In the genomic region with DNA sequence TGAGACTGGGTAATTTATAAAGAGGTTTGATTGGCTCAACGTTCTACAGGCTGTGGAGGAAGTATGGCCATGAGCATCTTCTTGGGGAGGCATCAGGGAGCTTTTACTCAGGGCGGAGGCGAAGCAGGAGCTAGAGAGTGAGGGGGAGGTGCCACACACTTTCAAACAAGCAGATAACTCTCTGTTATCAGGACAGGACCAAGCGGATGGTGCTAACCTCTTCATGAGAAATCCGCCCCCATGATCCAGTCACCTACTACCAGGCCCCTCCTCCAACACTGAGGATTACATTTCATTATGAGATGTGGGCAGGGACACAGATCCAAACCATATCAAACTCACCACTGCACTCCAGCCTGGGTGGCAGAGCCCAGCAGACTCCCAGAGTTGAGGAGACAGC, we compare ENCODE assay signal across 2 cellular contexts.
A peak's percentile ranks its signal among the peaks of the same experiment; 100 is the strongest.
TF ChIP-seq lines count a peak whose summit lies in the region.

No MANE protein-coding gene starts in this region.

TF ChIP-seq in HEK293, 187 proteins besides CTCF, POLR2A, EP300 and RAD21:
- peak; percentile 59 for TF ChIP-seq EGR2 (tag by site-specific recombination; IDR thresholded peaks at IDR 0.05; ENCODE audit: low read depth)
- no peak for TF ChIP-seq ZNF837 (tag by site-specific recombination; IDR thresholded peaks at IDR 0.05)
- no peak for TF ChIP-seq ZNF561 (tag by site-specific recombination; IDR thresholded peaks at IDR 0.05; ENCODE audit: borderline replicate concordance)
TF ChIP-seq in HEK293: peak in this region for 1.

TF ChIP-seq in K562, 482 proteins besides CTCF, POLR2A, EP300 and RAD21 (continues in another document):
- TF ChIP-seq BCL6 (CRISPR knock-in tag; IDR thresholded peaks at IDR 0.05) (no peak), SRSF9 (IDR thresholded peaks at IDR 0.05; ENCODE audit: borderline replicate concordance, low read depth, low read length) (no peak), BCOR (IDR thresholded peaks at IDR 0.05) (no peak), E2F3 (CRISPR knock-in tag; IDR thresholded peaks at IDR 0.05) (no peak), RAD51 (IDR thresholded peaks at IDR 0.05; ENCODE audit: borderline replicate concordance, low read depth) (no peak), ZNF76 (CRISPR knock-in tag; IDR thresholded peaks at IDR 0.05; ENCODE audit: borderline replicate concordance) (no peak), CTBP1 (IDR thresholded peaks at IDR 0.05; ENCODE audit: borderline replicate concordance) (peak; percentile 87), NFIC (IDR thresholded peaks at IDR 0.05) (no peak; the same call in 1 of the 2 replicates), EWSR1 (IDR thresholded peaks at IDR 0.05; ENCODE audit: borderline replicate concordance, low read depth, partially characterized antibody) (no peak), ZNF212 (CRISPR knock-in tag; IDR thresholded peaks at IDR 0.05) (no peak), NUFIP1 (IDR thresholded peaks at IDR 0.05; ENCODE audit: partially characterized antibody) (no peak), CEBPB (tag; IDR thresholded peaks at IDR 0.05) (no peak), NFXL1 (CRISPR knock-in tag; IDR thresholded peaks at IDR 0.05) (no peak), ZNF699 (CRISPR knock-in tag; IDR thresholded peaks at IDR 0.05; ENCODE audit: insufficient replicate concordance) (no peak), TEAD2 (tag; IDR thresholded peaks at IDR 0.05) (no peak), CREM (IDR thresholded peaks at IDR 0.05; ENCODE audit: low read depth) (peak; percentile 55; the same call in 1 of the 2 replicates), WHSC1 (IDR thresholded peaks at IDR 0.05; ENCODE audit: low read length) (no peak), ZNF224 (CRISPR knock-in tag; IDR thresholded peaks at IDR 0.05) (no peak), ZNF282 (CRISPR knock-in tag; IDR thresholded peaks at IDR 0.05) (no peak), HSF4 (CRISPR knock-in tag; IDR thresholded peaks at IDR 0.05; ENCODE audit: borderline replicate concordance) (no peak), SREBF2 (CRISPR knock-in tag; IDR thresholded peaks at IDR 0.05) (no peak), GTF2B (IDR thresholded peaks at IDR 0.05; ENCODE audit: extremely low read depth, insufficient read length) (no peak), BCLAF1 (IDR thresholded peaks at IDR 0.05; ENCODE audit: borderline replicate concordance in 1 of 2, control insufficient read depth in 1 of 2, low read depth in 2 of 2, low read length in 1 of 2) (no peak), NR3C1 (CRISPR knock-in tag; IDR thresholded peaks at IDR 0.05) (no peak), MYC (IDR thresholded peaks at IDR 0.05; ENCODE audit: low read depth, low read length) (no peak), MYC (CRISPR knock-in tag; IDR thresholded peaks at IDR 0.05; ENCODE audit: borderline replicate concordance, low read depth) (no peak), KAT2B (IDR thresholded peaks at IDR 0.05; ENCODE audit: low read depth, low read length) (no peak), ZNF253 (CRISPR knock-in tag; conservative IDR thresholded peaks at IDR 0.05) (no peak), CAMTA2 (CRISPR knock-in tag; conservative IDR thresholded peaks at IDR 0.05) (no peak), FOXJ3 (CRISPR knock-in tag; IDR thresholded peaks at IDR 0.05) (no peak), TFAM (CRISPR knock-in tag; conservative IDR thresholded peaks at IDR 0.05) (no peak), LEF1 (IDR thresholded peaks at IDR 0.05) (peak; percentile 55; the same call in 1 of the 2 replicates), ZFP36 (IDR thresholded peaks at IDR 0.05; ENCODE audit: low read depth, low read length, partially characterized antibody) (no peak), CBFB (CRISPR knock-in tag; IDR thresholded peaks at IDR 0.05) (no peak), ZNF12 (CRISPR knock-in tag; IDR thresholded peaks at IDR 0.05) (no peak), PRPF4 (IDR thresholded peaks at IDR 0.05; ENCODE audit: insufficient read depth, low read depth, low read length, poor library complexity, severe bottlenecking) (no peak), ERF (CRISPR knock-in tag; IDR thresholded peaks at IDR 0.05) (no peak)
- TF ChIP-seq, protein P1, sequence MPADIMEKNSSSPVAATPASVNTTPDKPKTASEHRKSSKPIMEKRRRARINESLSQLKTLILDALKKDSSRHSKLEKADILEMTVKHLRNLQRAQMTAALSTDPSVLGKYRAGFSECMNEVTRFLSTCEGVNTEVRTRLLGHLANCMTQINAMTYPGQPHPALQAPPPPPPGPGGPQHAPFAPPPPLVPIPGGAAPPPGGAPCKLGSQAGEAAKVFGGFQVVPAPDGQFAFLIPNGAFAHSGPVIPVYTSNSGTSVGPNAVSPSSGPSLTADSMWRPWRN (IDR thresholded peaks at IDR 0.05; ENCODE audit: low read depth) = no peak
- TF ChIP-seq, protein P2, sequence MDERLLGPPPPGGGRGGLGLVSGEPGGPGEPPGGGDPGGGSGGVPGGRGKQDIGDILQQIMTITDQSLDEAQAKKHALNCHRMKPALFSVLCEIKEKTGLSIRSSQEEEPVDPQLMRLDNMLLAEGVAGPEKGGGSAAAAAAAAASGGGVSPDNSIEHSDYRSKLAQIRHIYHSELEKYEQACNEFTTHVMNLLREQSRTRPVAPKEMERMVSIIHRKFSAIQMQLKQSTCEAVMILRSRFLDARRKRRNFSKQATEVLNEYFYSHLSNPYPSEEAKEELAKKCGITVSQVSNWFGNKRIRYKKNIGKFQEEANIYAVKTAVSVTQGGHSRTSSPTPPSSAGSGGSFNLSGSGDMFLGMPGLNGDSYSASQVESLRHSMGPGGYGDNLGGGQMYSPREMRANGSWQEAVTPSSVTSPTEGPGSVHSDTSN (CRISPR knock-in tag; IDR thresholded peaks at IDR 0.05; ENCODE audit: low read depth) = no peak
- TF ChIP-seq, protein P2 (tag; conservative IDR thresholded peaks at IDR 0.05; ENCODE audit: low read depth) = peak; percentile 29; the same call in 1 of the 2 replicates
- TF ChIP-seq, protein P3, sequence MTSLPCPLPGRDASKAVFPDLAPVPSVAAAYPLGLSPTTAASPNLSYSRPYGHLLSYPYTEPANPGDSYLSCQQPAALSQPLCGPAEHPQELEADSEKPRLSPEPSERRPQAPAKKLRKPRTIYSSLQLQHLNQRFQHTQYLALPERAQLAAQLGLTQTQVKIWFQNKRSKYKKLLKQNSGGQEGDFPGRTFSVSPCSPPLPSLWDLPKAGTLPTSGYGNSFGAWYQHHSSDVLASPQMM (CRISPR knock-in tag; IDR thresholded peaks at IDR 0.05) = no peak
- TF ChIP-seq, protein P4, sequence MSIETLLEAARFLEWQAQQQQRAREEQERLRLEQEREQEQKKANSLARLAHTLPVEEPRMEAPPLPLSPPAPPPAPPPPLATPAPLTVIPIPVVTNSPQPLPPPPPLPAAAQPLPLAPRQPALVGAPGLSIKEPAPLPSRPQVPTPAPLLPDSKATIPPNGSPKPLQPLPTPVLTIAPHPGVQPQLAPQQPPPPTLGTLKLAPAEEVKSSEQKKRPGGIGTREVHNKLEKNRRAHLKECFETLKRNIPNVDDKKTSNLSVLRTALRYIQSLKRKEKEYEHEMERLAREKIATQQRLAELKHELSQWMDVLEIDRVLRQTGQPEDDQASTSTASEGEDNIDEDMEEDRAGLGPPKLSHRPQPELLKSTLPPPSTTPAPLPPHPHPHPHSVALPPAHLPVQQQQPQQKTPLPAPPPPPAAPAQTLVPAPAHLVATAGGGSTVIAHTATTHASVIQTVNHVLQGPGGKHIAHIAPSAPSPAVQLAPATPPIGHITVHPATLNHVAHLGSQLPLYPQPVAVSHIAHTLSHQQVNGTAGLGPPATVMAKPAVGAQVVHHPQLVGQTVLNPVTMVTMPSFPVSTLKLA (conservative IDR thresholded peaks at IDR 0.05) = no peak
- TF ChIP-seq, protein P5, sequence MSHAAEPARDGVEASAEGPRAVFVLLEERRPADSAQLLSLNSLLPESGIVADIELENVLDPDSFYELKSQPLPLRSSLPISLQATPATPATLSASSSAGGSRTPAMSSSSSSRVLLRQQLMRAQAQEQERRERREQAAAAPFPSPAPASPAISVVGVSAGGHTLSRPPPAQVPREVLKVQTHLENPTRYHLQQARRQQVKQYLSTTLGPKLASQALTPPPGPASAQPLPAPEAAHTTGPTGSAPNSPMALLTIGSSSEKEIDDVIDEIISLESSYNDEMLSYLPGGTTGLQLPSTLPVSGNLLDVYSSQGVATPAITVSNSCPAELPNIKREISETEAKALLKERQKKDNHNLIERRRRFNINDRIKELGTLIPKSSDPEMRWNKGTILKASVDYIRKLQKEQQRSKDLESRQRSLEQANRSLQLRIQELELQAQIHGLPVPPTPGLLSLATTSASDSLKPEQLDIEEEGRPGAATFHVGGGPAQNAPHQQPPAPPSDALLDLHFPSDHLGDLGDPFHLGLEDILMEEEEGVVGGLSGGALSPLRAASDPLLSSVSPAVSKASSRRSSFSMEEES (CRISPR knock-in tag; IDR thresholded peaks at IDR 0.05) = no peak
- TF ChIP-seq, protein P6, sequence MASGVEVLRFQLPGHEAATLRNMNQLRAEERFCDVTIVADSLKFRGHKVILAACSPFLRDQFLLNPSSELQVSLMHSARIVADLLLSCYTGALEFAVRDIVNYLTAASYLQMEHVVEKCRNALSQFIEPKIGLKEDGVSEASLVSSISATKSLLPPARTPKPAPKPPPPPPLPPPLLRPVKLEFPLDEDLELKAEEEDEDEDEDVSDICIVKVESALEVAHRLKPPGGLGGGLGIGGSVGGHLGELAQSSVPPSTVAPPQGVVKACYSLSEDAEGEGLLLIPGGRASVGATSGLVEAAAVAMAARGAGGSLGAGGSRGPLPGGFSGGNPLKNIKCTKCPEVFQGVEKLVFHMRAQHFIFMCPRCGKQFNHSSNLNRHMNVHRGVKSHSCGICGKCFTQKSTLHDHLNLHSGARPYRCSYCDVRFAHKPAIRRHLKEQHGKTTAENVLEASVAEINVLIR (CRISPR knock-in tag; IDR thresholded peaks at IDR 0.05) = no peak
- TF ChIP-seq, protein P7, sequence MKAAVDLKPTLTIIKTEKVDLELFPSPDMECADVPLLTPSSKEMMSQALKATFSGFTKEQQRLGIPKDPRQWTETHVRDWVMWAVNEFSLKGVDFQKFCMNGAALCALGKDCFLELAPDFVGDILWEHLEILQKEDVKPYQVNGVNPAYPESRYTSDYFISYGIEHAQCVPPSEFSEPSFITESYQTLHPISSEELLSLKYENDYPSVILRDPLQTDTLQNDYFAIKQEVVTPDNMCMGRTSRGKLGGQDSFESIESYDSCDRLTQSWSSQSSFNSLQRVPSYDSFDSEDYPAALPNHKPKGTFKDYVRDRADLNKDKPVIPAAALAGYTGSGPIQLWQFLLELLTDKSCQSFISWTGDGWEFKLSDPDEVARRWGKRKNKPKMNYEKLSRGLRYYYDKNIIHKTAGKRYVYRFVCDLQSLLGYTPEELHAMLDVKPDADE (conservative IDR thresholded peaks at IDR 0.05; ENCODE audit: control insufficient read depth, low read depth, low read length) = no peak
- TF ChIP-seq, protein P8, sequence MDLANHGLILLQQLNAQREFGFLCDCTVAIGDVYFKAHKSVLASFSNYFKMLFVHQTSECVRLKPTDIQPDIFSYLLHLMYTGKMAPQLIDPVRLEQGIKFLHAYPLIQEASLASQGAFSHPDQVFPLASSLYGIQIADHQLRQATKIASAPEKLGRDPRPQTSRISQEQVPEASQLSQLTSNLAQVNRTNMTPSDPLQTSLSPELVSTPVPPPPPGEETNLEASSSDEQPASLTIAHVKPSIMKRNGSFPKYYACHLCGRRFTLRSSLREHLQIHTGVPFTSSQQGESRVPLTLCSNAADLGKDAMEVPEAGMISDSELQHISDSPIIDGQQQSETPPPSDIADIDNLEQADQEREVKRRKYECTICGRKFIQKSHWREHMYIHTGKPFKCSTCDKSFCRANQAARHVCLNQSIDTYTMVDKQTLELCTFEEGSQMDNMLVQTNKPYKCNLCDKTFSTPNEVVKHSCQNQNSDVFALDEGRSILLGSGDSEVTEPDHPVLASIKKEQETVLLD (IDR thresholded peaks at IDR 0.05) = no peak; the same call in 1 of the 2 replicates
